In the genomic region with DNA sequence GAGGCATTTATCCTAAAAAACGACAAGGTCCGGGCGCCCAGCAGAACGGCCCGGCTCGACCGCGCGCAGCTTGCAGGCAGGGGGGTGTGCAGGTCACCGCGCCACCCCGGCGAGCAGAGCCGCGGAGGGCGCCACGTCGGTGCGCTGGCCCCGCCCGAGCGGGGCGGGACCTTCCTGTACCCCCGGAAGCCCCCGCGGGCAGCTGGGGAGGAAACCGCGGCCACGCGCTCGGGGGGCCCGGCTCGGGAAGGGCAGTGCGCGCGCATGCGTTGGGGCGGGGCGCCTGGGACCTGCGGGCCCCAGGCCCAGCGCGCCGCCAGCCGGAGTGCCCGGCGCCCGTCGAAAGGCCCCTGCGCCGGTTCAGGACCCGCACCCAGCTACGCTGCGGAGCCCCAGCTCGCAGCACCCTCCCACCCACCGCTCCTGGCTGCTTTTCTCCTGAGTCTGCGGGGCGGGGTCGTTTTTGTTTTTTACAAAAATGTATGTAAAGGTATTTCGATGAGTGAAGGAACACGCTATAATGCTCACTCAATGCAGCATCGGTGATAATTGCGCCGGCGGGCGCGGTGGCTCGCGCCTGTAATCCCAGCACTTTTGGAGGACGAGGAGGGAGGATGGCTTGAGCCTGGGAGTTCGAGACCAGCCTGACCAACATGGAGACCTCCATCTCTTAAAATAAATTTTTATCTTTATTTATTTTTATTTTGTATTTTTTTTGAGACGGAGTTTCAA, we compare ENCODE assay signal across 8 cellular contexts. TPM values are rescaled to one million over a fixed set of nuclear protein-coding genes. Genes with fewer than 3 reads are reported as not detected.
DNase-seq lines count a peak whose midpoint lies in the region; ATAC-seq lines count a peak whose summit lies in the region.

No MANE protein-coding gene starts in this region.

- no peaks in the 10 kb centered on the region for H3K9me3 ChIP-seq in effector memory CD4-positive, alpha-beta T cell (ENCODE audit: control insufficient read depth, low read length)
- H3K9me3 ChIP-seq in mononuclear cell (ENCODE audit: low read depth, low read length), result no peaks in the 10 kb centered on the region

- peak overlapping the region; percentile 57 for H3K4me3 ChIP-seq in effector memory CD4-positive, alpha-beta T cell (ENCODE audit: insufficient read depth, low read depth, low read length, poor library complexity, severe bottlenecking)
- peak overlapping the region; percentile 49 for H3K4me3 ChIP-seq in mononuclear cell (ENCODE audit: low read length)

- H3K27ac ChIP-seq in effector memory CD4-positive, alpha-beta T cell (ENCODE audit: insufficient read depth, low read length, poor library complexity, severe bottlenecking), result peak overlapping the region; percentile 66

- DNase-seq in activated CD4-positive, alpha-beta T cell treated with anti-CD3 and anti-CD28 coated beads, Interleukin-2, amount 50 U/mL, for 48 hours, result peak; percentile 80 to 85
- peak; percentile 68 to 80 (median 74) for DNase-seq in effector memory CD4-positive, alpha-beta T cell
- peak; percentile 63 to 74 for DNase-seq in stimulated activated CD8-positive, alpha-beta memory T cell treated with anti-CD3 and anti-CD28 coated beads, Interleukin-4, amount 100 ng/mL, for 1 hour (ENCODE audit: low read depth in 2 of 2, low spot score in 1 of 2)
- DNase-seq in OCI-M1 (lab: John Stamatoyannopoulos, UW) (no peak), DMS79 treated with DMSO at 0.1 percent for 48 hours (lab: John Stamatoyannopoulos, UW) (no peak)

- no peaks in the 10 kb centered on the region for H3K4me1 ChIP-seq in effector memory CD4-positive, alpha-beta T cell (ENCODE audit: control insufficient read depth, insufficient read depth, low read length, poor library complexity, severe bottlenecking)
- peaks cover 15% of the 10 kb centered on the region for H3K4me1 ChIP-seq in mononuclear cell (ENCODE audit: insufficient read depth, low read length)

- ATAC-seq in GM18867 (IDR thresholded peaks at IDR 0.05; ENCODE audit: unreplicated experiment) (peak; percentile 77), HG03196 (IDR thresholded peaks at IDR 0.05; ENCODE audit: unreplicated experiment) (peak; percentile 63)

- no peaks in the 10 kb centered on the region for H3K36me3 ChIP-seq in effector memory CD4-positive, alpha-beta T cell (ENCODE audit: control insufficient read depth, insufficient read depth, low read length)

- H3K27me3 ChIP-seq in effector memory CD4-positive, alpha-beta T cell (replicated peaks; ENCODE audit: control insufficient read depth, insufficient read depth, low read length, poor library complexity, severe bottlenecking), result no peaks in the 10 kb centered on the region
- no peaks in the 10 kb centered on the region for H3K27me3 ChIP-seq in mononuclear cell (ENCODE audit: insufficient read depth, low read length)

RNA-seq across cellular contexts. Expression of a gene that starts 47.7 kb away (rescaled TPM):
- total RNA-seq in mononuclear cell, result 2.3 TPM

Comparison
In these comparisons a context has a peak if more than half of its experiments do, and no peak if none do; other contexts are left out.
1. DNase-seq: peak in activated CD4-positive, alpha-beta T cell treated with anti-CD3 and anti-CD28 coated beads, Interleukin-2, amount 50 U/mL, for 48 hours (2 of 2), effector memory CD4-positive, alpha-beta T cell (3 of 3) and stimulated activated CD8-positive, alpha-beta memory T cell treated with anti-CD3 and anti-CD28 coated beads, Interleukin-4, amount 100 ng/mL, for 1 hour (2 of 2); none in OCI-M1 (single experiment) and DMS79 treated with DMSO at 0.1 percent for 48 hours (single experiment).